In the genomic region with DNA sequence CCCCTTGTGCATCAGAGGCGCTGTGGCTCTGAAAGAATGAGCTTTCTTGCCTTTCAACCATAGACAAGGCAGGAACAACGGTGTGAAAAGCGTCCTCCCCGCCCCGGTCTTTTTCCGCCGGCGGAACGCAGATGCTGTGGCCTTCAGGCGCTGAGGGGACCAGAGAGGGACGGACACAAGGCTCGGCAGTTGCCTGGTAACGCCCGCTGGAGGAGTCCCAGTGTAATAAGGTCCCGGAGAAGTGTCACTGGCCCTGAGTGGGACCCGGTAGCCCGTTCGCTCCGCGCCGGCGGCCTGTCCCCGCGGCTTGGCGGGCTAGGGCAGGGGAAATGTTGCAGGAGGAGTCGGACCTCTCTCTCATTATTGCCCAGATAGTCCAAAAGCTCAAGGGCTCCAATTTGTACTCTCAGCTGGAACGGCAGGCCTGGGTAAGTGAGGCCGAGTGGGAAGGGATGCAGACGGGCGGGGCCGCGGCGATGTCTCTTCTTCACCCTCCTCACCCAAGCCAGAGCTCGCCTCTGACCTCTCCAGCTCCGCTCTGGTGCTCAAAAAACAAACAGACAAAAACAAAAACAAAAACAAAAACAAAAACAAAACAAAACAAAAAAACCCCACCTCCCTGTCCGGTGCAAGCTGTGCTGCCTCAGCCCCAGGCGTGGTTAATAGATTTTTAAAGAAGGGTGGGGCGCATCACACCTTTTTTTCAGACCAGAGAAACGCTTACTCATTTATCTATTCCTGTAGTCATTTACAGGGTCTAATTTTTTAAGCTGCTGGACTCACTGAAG, we compare ENCODE assay signal across 8 cellular contexts. TPM values are rescaled to one million over a fixed set of nuclear protein-coding genes. Genes with fewer than 3 reads are reported as not detected.
DNase-seq lines count a peak whose midpoint lies in the region; ATAC-seq, FAIRE-seq and TF ChIP-seq lines count a peak whose summit lies in the region.

A gene with protein sequence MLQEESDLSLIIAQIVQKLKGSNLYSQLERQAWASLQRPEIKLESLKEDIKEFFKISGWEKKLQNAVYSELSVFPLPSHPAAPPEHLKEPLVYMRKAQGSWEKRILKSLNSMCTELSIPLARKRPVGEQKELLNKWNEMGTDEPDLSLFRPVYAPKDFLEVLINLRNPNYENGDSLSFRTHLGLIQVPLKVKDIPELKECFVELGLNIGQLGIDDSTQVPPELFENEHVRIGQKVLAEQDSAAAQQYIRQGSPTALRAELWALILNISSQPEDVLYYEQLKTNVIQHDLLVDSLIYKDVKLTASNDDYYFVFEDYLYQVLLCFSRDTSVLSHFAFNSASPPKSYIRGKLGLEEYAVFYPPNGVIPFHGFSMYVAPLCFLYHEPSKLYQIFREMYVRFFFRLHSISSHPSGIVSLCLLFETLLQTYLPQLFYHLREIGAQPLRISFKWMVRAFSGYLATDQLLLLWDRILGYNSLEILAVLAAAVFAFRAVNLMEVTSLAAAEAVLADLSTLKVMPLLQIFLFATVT (plus strand): TSS at position 220 of the 788 bp plus-strand sequence. CDS start 110 bp downstream, at position 330.

- no peaks in the 10 kb centered on the region for H3K9me1 ChIP-seq in endothelial cell of umbilical vein (replicated peaks; ENCODE audit: control insufficient read depth, extremely low read depth, insufficient read depth, low read length)

- intact Hi-C loops in Calu3 (cut with micrococcal nuclease; ENCODE audit: unreplicated experiment) (no loop called here), endothelial cell of umbilical vein (cut with micrococcal nuclease) (loop anchor here (1.0 to 5.0 kb wide), 5 partner anchors 16 to 426 kb away; a partner anchor contains a TSS)

- peak within 1 kb of the TSS; percentile 100 for H3K4me2 ChIP-seq in endothelial cell of umbilical vein (ENCODE audit: insufficient read depth, low read length)

- TF ChIP-seq CTCF in Calu3 (IDR thresholded peaks at IDR 0.05; ENCODE audit: unreplicated experiment) (no peak), endothelial cell of umbilical vein (IDR thresholded peaks at IDR 0.05; ENCODE audit: extremely low read depth in 1 of 2, insufficient read depth in 1 of 2, low read depth in 1 of 2, low read length in 2 of 2) (no peak)

- peaks cover 11% of the 10 kb centered on the region for H3K36me3 Mint-ChIP-seq in Calu3 (ENCODE audit: insufficient read depth, unreplicated experiment)

- dilution Hi-C loops in endothelial cell of umbilical vein (cut with MboI; ENCODE audit: extremely low pct_ligation_motif_present, low sequenced_read_pairs): no loop called here

- H4K20me1 ChIP-seq in endothelial cell of umbilical vein (replicated peaks; ENCODE audit: control insufficient read depth, extremely low read depth, insufficient read depth, low read length): no peaks in the 10 kb centered on the region

- H3K27me3 ChIP-seq in HUES48 (ENCODE audit: control insufficient read depth, insufficient read depth, low read length): no peaks in the 10 kb centered on the region
- H3K27me3 ChIP-seq in NT2/D1 (ENCODE audit: insufficient read depth, insufficient read length): no peaks in the 10 kb centered on the region
- H3K27me3 ChIP-seq in endothelial cell of umbilical vein (ENCODE audit: control insufficient read depth in 2 of 2, insufficient read depth in 2 of 2, low read length in 2 of 2): peaks cover 2 to 9% of the 10 kb centered on the region in 2 experiments

- H3K9me3 ChIP-seq in HUES48 (ENCODE audit: control insufficient read depth, insufficient read depth, low read length): no peaks in the 10 kb centered on the region
- H3K9me3 ChIP-seq in NT2/D1 (ENCODE audit: insufficient read depth, low read length): no peaks in the 10 kb centered on the region
- H3K9me3 ChIP-seq in endothelial cell of umbilical vein (replicated peaks; ENCODE audit: control insufficient read depth, insufficient read depth, low read length): no peaks in the 10 kb centered on the region

- POLR2A ChIA-PET in endothelial cell of umbilical vein (lab: Charles Lee): interaction anchor here (1.1 kb wide), 1 partner anchor 16 kb away, joined by 6 read pairs; no protein-coding TSS in a partner anchor

- H3K27me3 Mint-ChIP-seq in Calu3 (ENCODE audit: unreplicated experiment): no peaks in the 10 kb centered on the region

- peak within 1 kb of the TSS; percentile 81 for H3K4me3 Mint-ChIP-seq in Calu3 (ENCODE audit: low read depth, unreplicated experiment)

- H3K27ac Mint-ChIP-seq in Calu3 (ENCODE audit: unreplicated experiment): peak within 1 kb of the TSS; percentile 45

- DNase-seq in Calu3: peak; percentile 83
- peak; percentile 88 for DNase-seq in NT2/D1 (ENCODE audit: low read depth, low spot score)
- peak; percentile 84 for DNase-seq in activated CD8-positive, alpha-beta memory T cell treated with anti-CD3 and anti-CD28 coated beads, Interleukin-2, amount 50 U/mL, for 4 hours
- peak; percentile 85 for DNase-seq in endothelial cell of umbilical vein (ENCODE audit: low read depth, low spot score)
- peak; percentile 92 for DNase-seq in midbrain (lab: John Stamatoyannopoulos, UW)
- DNase-seq in stimulated activated CD8-positive, alpha-beta memory T cell treated with anti-CD3 and anti-CD28 coated beads, Interleukin-2, amount 100 ng/mL, for 1 hour (ENCODE audit: low read depth in 2 of 2): peak; percentile 72 to 80

- TSS peak; percentile 47 for BruUV-seq in Calu3 (replicated peaks; lab: Mats Ljungman, UMichigan)
- BruUV-seq in endothelial cell of umbilical vein (replicated peaks; lab: Mats Ljungman, UMichigan): TSS peak; percentile 35

- H3K4me1 Mint-ChIP-seq in Calu3 (ENCODE audit: low read depth, unreplicated experiment): no peaks in the 10 kb centered on the region

- peak within 1 kb of the TSS; percentile 55 for H3K27ac ChIP-seq in HUES48 (ENCODE audit: low read depth, low read length)
- no peak within 1 kb of the TSS for H3K27ac ChIP-seq in endothelial cell of umbilical vein (ENCODE audit: insufficient read depth, low read depth, low read length)

- H3K4me1 ChIP-seq in HUES48 (ENCODE audit: control insufficient read depth, insufficient read depth, low read length): peaks cover 7% of the 10 kb centered on the region
- no peaks in the 10 kb centered on the region for H3K4me1 ChIP-seq in NT2/D1 (ENCODE audit: insufficient read depth, insufficient read length)
- H3K4me1 ChIP-seq in endothelial cell of umbilical vein (ENCODE audit: control insufficient read depth, extremely low read depth, insufficient read depth, low read length): peaks cover 10% of the 10 kb centered on the region

- peak within 1 kb of the TSS; percentile 75 for H3K9ac ChIP-seq in HUES48 (ENCODE audit: low read depth, low read length)
- peak within 1 kb of the TSS; percentile 69 for H3K9ac ChIP-seq in NT2/D1 (ENCODE audit: insufficient read length, low read depth)
- peak within 1 kb of the TSS; percentile 61 for H3K9ac ChIP-seq in endothelial cell of umbilical vein (replicated peaks; ENCODE audit: extremely low read depth, insufficient read depth, low read length)

- no peaks in the 10 kb centered on the region for H3K9me3 Mint-ChIP-seq in Calu3 (ENCODE audit: low read depth, unreplicated experiment)

- peak; percentile 46 for TF ChIP-seq POLR2A in endothelial cell of umbilical vein (IDR thresholded peaks at IDR 0.05; ENCODE audit: low read depth, low read length)

- H3K4me3 ChIP-seq in HUES48 (ENCODE audit: low read depth, low read length) (peak within 1 kb of the TSS; percentile 100), NT2/D1 (ENCODE audit: insufficient read length, low read depth) (peak within 1 kb of the TSS; percentile 77), endothelial cell of umbilical vein (replicated peaks in 1 of 3; ENCODE audit: insufficient read depth in 1 of 3, low read depth in 1 of 3, low read length in 3 of 3) (peak within 1 kb of the TSS; percentile 52 to 90 (median 89))

- H3K36me3 ChIP-seq in HUES48 (ENCODE audit: control insufficient read depth, insufficient read depth, low read length) (no peaks in the 10 kb centered on the region), NT2/D1 (ENCODE audit: insufficient read depth, insufficient read length, low read length) (no peaks in the 10 kb centered on the region), endothelial cell of umbilical vein (ENCODE audit: control insufficient read depth in 2 of 2, extremely low read depth in 1 of 2, insufficient read depth in 2 of 2, low read length in 2 of 2) (no peaks in the 10 kb centered on the region)

- no peaks in the 10 kb centered on the region for H3K79me2 ChIP-seq in endothelial cell of umbilical vein (ENCODE audit: control insufficient read depth, insufficient read depth, low read length)

- CTCF ChIA-PET in Calu3 (lab: Charles Lee): interaction anchor here (1.6 kb wide), 1 partner anchor 16 kb away, joined by 9 read pairs; no protein-coding TSS in a partner anchor
- CTCF ChIA-PET in endothelial cell of umbilical vein (lab: Charles Lee): interaction anchor here (1.0 to 2.9 kb wide), 8 partner anchors 9 to 426 kb away, joined by 3 to 16 read pairs (median 4); no protein-coding TSS in a partner anchor

- ATAC-seq in GM21423 (IDR thresholded peaks at IDR 0.05; ENCODE audit: unreplicated experiment): peak; percentile 100

- H2AFZ ChIP-seq in endothelial cell of umbilical vein (ENCODE audit: low read depth, low read length): peak within 1 kb of the TSS; percentile 92

- peak; percentile 87 for FAIRE-seq in endothelial cell of umbilical vein (lab: Jason Lieb, UNC)

TF ChIP-seq in endothelial cell of umbilical vein, 7 proteins besides CTCF, POLR2A, EP300 and RAD21:
- TF ChIP-seq GATA2 (IDR thresholded peaks at IDR 0.05; ENCODE audit: insufficient read depth, insufficient read length, low read depth, low read length) (no peak), MYC (IDR thresholded peaks at IDR 0.05; ENCODE audit: low read depth, low read length) (peak; percentile 7), POLR2AphosphoS5 (IDR thresholded peaks at IDR 0.05; ENCODE audit: insufficient read depth, low read depth, low read length) (peak; percentile 55)
- TF ChIP-seq, protein P1, sequence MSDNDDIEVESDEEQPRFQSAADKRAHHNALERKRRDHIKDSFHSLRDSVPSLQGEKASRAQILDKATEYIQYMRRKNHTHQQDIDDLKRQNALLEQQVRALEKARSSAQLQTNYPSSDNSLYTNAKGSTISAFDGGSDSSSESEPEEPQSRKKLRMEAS (IDR thresholded peaks at IDR 0.05; ENCODE audit: insufficient read depth, insufficient read length): no peak
TF ChIP-seq in endothelial cell of umbilical vein: peak in this region for 2.

RNA-seq across cellular contexts. Expression of the gene that starts here (rescaled TPM):
- total RNA-seq in Calu3 (2022) (3.2 and 5.5 TPM in 2 replicates), endothelial cell of umbilical vein (5.9 and 6.1 TPM in 2 replicates)
- polyA plus RNA-seq in endothelial cell of umbilical vein: 3.7 and 4.4 TPM in 2 replicates
- polyA plus RNA-seq in endothelial cell of umbilical vein (2011; cell fraction: cytosol; rRNA removed): 3.2 and 3.4 TPM in 2 replicates
- polyA plus RNA-seq in endothelial cell of umbilical vein (2011; cell fraction: nucleus; rRNA removed): 7.0 and 8.5 TPM in 2 replicates
- 3.3 and 3.5 TPM in 2 replicates for polyA plus RNA-seq in endothelial cell of umbilical vein (2012)
- 7.3 and 7.7 TPM in 2 replicates for polyA minus RNA-seq in endothelial cell of umbilical vein
- polyA minus RNA-seq in endothelial cell of umbilical vein (2011; cell fraction: cytosol; rRNA and poly(A)+ RNA removed): 2.5 TPM
- polyA minus RNA-seq in endothelial cell of umbilical vein (2011; cell fraction: nucleus; rRNA and poly(A)+ RNA removed): 22.2 and 32.2 TPM in 2 replicates
